Comparison of ENCODE assay signal across 8 cellular contexts in genomic region chr12:56224102-56224701, GRCh38. TPM values are rescaled to one million over a fixed set of nuclear protein-coding genes. Genes with fewer than 3 reads are reported as not detected.
DNase-seq lines count a peak whose midpoint lies in the region; ATAC-seq and TF ChIP-seq lines count a peak whose summit lies in the region.

NABP2 (plus strand) TSS chr12:56224342; CDS start chr12:56224857, 515 bp downstream.

- peak; percentile 91 for TF ChIP-seq CTCF in left ventricle myocardium inferior (IDR thresholded peaks at IDR 0.05; ENCODE audit: borderline replicate concordance)
- peak; percentile 82 to 99 (median 96) for TF ChIP-seq CTCF in prostate gland (IDR thresholded peaks at IDR 0.05)

- H3K27ac ChIP-seq in angular gyrus (ENCODE audit: low read depth, low read length): peak within 1 kb of the TSS; percentile 78
- H3K27ac ChIP-seq in left ventricle myocardium inferior (replicated peaks): peak within 1 kb of the TSS; percentile 99
- H3K27ac ChIP-seq in prostate gland: peak within 1 kb of the TSS; percentile 75 to 99
- H3K27ac ChIP-seq in urinary bladder (ENCODE audit: low read depth): peak within 1 kb of the TSS; percentile 44

- H3K4me3 ChIP-seq in left ventricle myocardium inferior: peak within 1 kb of the TSS; percentile 81
- H3K4me3 ChIP-seq in prostate gland: peak within 1 kb of the TSS; percentile 46 to 47
- peak within 1 kb of the TSS; percentile 46 for H3K4me3 ChIP-seq in urinary bladder (ENCODE audit: low read depth, low read length)

- intact Hi-C loops in left ventricle myocardium inferior (cut with micrococcal nuclease) (no loop called here), prostate gland (cut with DNase I) (loop anchor here (2.0 kb wide), 2 partner anchors 31 to 105 kb away; partner anchors contain the start of gene ZC3H10)

- peak; percentile 68 for TF ChIP-seq POLR2A in GM15510 (IDR thresholded peaks at IDR 0.05; ENCODE audit: borderline replicate concordance, extremely low read depth, insufficient read length)
- peak; percentile 42 for TF ChIP-seq POLR2A in prostate gland (IDR thresholded peaks at IDR 0.05)

- H3K9me3 ChIP-seq in left ventricle myocardium inferior (replicated peaks) (no peaks in the 10 kb centered on the region), prostate gland (no peaks in the 10 kb centered on the region)

- H3K27me3 ChIP-seq in left ventricle myocardium inferior (ENCODE audit: low read depth): no peaks in the 10 kb centered on the region
- H3K27me3 ChIP-seq in prostate gland (replicated peaks; ENCODE audit: insufficient read depth): no peaks in the 10 kb centered on the region

- H3K36me3 ChIP-seq in left ventricle myocardium inferior (peaks cover 11% of the 10 kb centered on the region), prostate gland (no peaks in the 10 kb centered on the region), urinary bladder (ENCODE audit: insufficient read depth) (no peaks in the 10 kb centered on the region)

- peak; percentile 64 for ATAC-seq in HG02884 (IDR thresholded peaks at IDR 0.05; ENCODE audit: unreplicated experiment)

- H3K4me1 ChIP-seq in left ventricle myocardium inferior (peaks cover 56% of the 10 kb centered on the region), prostate gland (replicated peaks) (no peaks in the 10 kb centered on the region), urinary bladder (ENCODE audit: insufficient read depth) (no peaks in the 10 kb centered on the region)

- DNase-seq in NCI-H146 treated with DMSO at 0.1 percent for 48 hours (lab: John Stamatoyannopoulos, UW; ENCODE audit: unreplicated experiment) (peak; percentile 98), T-helper 2 cell (peak; percentile 86 to 96 (median 93)), left ventricle myocardium inferior (peak; percentile 99), prostate gland (ENCODE audit: low spot score) (peak; percentile 98)

- under 1% methylated on average over 41 of the region's 41 CpGs for WGBS in prostate gland
- under 1% methylated on average over 41 of the region's 41 CpGs for WGBS in urinary bladder

RNA-seq across cellular contexts. Expression of gene NABP2, which starts in this region (rescaled TPM):
- total RNA-seq in left ventricle myocardium inferior: 20.3 TPM
- total RNA-seq in prostate gland: 10 to 100 TPM; 21.4 to 33.2 TPM
- 15.7 TPM for total RNA-seq in urinary bladder
- 31.0 TPM for polyA plus RNA-seq in urinary bladder

Comparison
In these comparisons a context has a peak if more than half of its experiments do, and no peak if none do; other contexts are left out.
1. Peak in every context shown above with its lines: DNase-seq, ATAC-seq, H3K4me3 ChIP-seq and H3K27ac ChIP-seq.
2. H3K27ac ChIP-seq: peak in every context shown above with its lines; median percentile 99 in left ventricle myocardium inferior; 87 in prostate gland; 78 in angular gyrus; 44 in urinary bladder.